In genomic region chr17:27810211-27810901, GRCh38 we compare ENCODE assay signal across 9 cellular contexts. TPM values are rescaled to one million over a fixed set of nuclear protein-coding genes. Genes with fewer than 3 reads are reported as not detected.
DNase-seq lines count a peak whose midpoint lies in the region; ATAC-seq, FAIRE-seq and TF ChIP-seq lines count a peak whose summit lies in the region.
"Had no signal": no experiment of that assay in that cellular context is flagged by ENCODE, and none has a peak within 500 bp of the region (broad histone marks: within the 10 kb centered on the region; RNA-seq: fewer than 3 reads in every experiment).

No MANE protein-coding gene starts in this region.

- no peak overlapping the region for H3K27ac Mint-ChIP-seq in nephron progenitor cell

- FAIRE-seq in GM12892 (lab: Jason Lieb, UNC) = peak; percentile 92
- no peak for FAIRE-seq in urothelium cell line (lab: Jason Lieb, UNC)

- H3K36me3 Mint-ChIP-seq in nephron progenitor cell (ENCODE audit: low read depth) = no peaks in the 10 kb centered on the region

- H3K27me3 Mint-ChIP-seq in nephron progenitor cell (ENCODE audit: low read depth, poor library complexity) = peaks cover 23% of the 10 kb centered on the region

- TF ChIP-seq CTCF in nephron progenitor cell (IDR thresholded peaks at IDR 0.05) = no peak

- H3K4me3 Mint-ChIP-seq in nephron progenitor cell = no peak overlapping the region

- peak; percentile 45 for ATAC-seq in GM19395 (IDR thresholded peaks at IDR 0.05; ENCODE audit: unreplicated experiment)
- peak; percentile 38 for ATAC-seq in HG03565 (IDR thresholded peaks at IDR 0.05; ENCODE audit: unreplicated experiment)
- no peak for ATAC-seq in HG03571 (IDR thresholded peaks at IDR 0.05; ENCODE audit: unreplicated experiment)

- TF ChIP-seq POLR2A in GM12892 (IDR thresholded peaks at IDR 0.05; ENCODE audit: low read depth, low read length) = 0 out of 2 replicates have a peak, but pooled peaks have one; percentile 43

- peaks cover 37% of the 10 kb centered on the region for H3K4me1 Mint-ChIP-seq in nephron progenitor cell

- no peaks in the 10 kb centered on the region for H3K9me3 Mint-ChIP-seq in nephron progenitor cell

- peak; percentile 35 for DNase-seq in GM12892 (ENCODE audit: insufficient read length)
- DNase-seq in islet precursor cell = peak; percentile 47
- no peak for DNase-seq in nephron progenitor cell
- DNase-seq in DMS53 (lab: John Stamatoyannopoulos, UW) = no peak
- no peak for DNase-seq in urothelium cell line (ENCODE audit: low spot score)
- DNase-seq: kidney glomerular epithelial cell had no signal

RNA-seq across cellular contexts. Expression of gene NOS2, which starts 10.0 kb away (rescaled TPM):
- polyA plus RNA-seq in GM12892 (2012; ENCODE audit: missing spikeins) = not detected

Comparison
In these comparisons a context has a peak if more than half of its experiments do, and no peak if none do; other contexts are left out.
1. DNase-seq: peak in GM12892 (single experiment) and islet precursor cell (single experiment); none in nephron progenitor cell (single experiment), DMS53 (single experiment) and urothelium cell line (single experiment).